ENCODE assay signal across 26 cellular contexts in the genomic region with DNA sequence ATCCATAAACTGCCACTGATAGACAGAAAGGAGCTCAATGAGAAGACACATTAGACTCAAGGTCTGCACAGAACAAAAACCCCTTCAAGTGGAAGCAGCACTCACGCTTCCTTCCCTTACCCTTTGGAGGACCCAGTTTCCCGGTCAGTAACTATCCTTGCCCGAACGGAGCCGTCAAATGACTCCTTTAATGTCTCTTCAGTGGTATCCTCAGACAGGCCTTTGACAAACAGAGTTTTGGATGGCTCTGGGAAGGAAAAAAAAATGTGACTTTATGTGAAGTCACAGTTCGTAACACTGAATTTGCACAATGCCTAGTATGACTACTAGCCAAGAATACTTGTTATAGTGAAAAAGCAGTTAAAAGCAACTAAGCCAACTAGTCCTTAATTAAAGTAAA. TPM values are rescaled to one million over a fixed set of nuclear protein-coding genes. Genes with fewer than 3 reads are reported as not detected.
DNase-seq lines count a peak whose midpoint lies in the region; ATAC-seq and TF ChIP-seq lines count a peak whose summit lies in the region.
"Had no signal": no experiment of that assay in that cellular context is flagged by ENCODE, and none has a peak within 500 bp of the region (broad histone marks: within the 10 kb centered on the region; RNA-seq: fewer than 3 reads in every experiment).

No MANE protein-coding gene starts in this region.

- H3K27ac Mint-ChIP-seq in activated naive CD4-positive, alpha-beta T cell treated with anti-CD3 and anti-CD28 coated beads for 36 hours, result peak overlapping the region; percentile 22
- H3K27ac Mint-ChIP-seq in HFFc6 (peak overlapping the region; percentile 58), neural progenitor cell (no peak overlapping the region)
- peak overlapping the region; percentile 63 for H3K27ac Mint-ChIP-seq in central memory CD8-positive, alpha-beta T cell (ENCODE audit: low read depth)
- H3K27ac Mint-ChIP-seq: activated naive CD8-positive, alpha-beta T cell treated with anti-CD3 and anti-CD28 coated beads, Interleukin-2, amount 10 ng/mL, durations not matched to agents 7 days and 5 days had no signal

- intact Hi-C loops in activated naive CD4-positive, alpha-beta T cell treated with anti-CD3 and anti-CD28 coated beads for 36 hours (cut with micrococcal nuclease), result no loop called here

- no peaks in the 10 kb centered on the region for H3K27me3 Mint-ChIP-seq in activated naive CD4-positive, alpha-beta T cell treated with anti-CD3 and anti-CD28 coated beads for 36 hours (ENCODE audit: low read depth)
- peaks cover 16% of the 10 kb centered on the region for H3K27me3 Mint-ChIP-seq in HFFc6 (ENCODE audit: insufficient read depth)
- no peaks in the 10 kb centered on the region for H3K27me3 Mint-ChIP-seq in central memory CD8-positive, alpha-beta T cell
- H3K27me3 Mint-ChIP-seq in neural progenitor cell (ENCODE audit: insufficient read depth, low read depth), result peaks cover 9% of the 10 kb centered on the region
- H3K27me3 Mint-ChIP-seq: activated naive CD8-positive, alpha-beta T cell treated with anti-CD3 and anti-CD28 coated beads, Interleukin-2, amount 10 ng/mL, durations not matched to agents 7 days and 5 days had no signal

- no peak for DNase-seq in activated naive CD4-positive, alpha-beta T cell treated with anti-CD3 and anti-CD28 coated beads for 36 hours
- no peak for DNase-seq in activated naive CD4-positive, alpha-beta T cell (lab: John Stamatoyannopoulos, UW)
- DNase-seq in HFFc6 (no peak), neural progenitor cell (ENCODE audit: low spot score) (no peak), NCI-H82 (lab: John Stamatoyannopoulos, UW) (no peak), hepatic stellate cell (ENCODE audit: low spot score) (no peak), Kasumi-1 (lab: John Stamatoyannopoulos, UW) (no peak)
- no peak for DNase-seq in central memory CD8-positive, alpha-beta T cell (ENCODE audit: low spot score in 2 of 2)
- DNase-seq: activated CD4-positive, alpha-beta T cell treated with anti-CD3 and anti-CD28 coated beads, Interleukin-2, amount 50 U/mL, for 48 hours; activated naive CD8-positive, alpha-beta T cell treated with anti-CD3 and anti-CD28 coated beads, Interleukin-2, amount 10 ng/mL, durations not matched to agents 7 days and 5 days; activated T-cell treated with anti-CD3 and anti-CD28 coated beads for 4 hours; EL; gastrocnemius medialis; HCEC 1CT; hypothalamus; IMR-90; left ventricle myocardium superior; NCI-H1105; NCI-H1930; NCI-H226; NCI-H748 treated with DMSO at 0.1 percent for 48 hours; stomach; WERI-Rb-1 had no signal

- H3K9me3 ChIP-seq in neural progenitor cell (ENCODE audit: low read depth), result no peaks in the 10 kb centered on the region
- H3K9me3 ChIP-seq: gastrocnemius medialis, right lobe of liver, stomach, tibial nerve had no signal

- H3K4me1 Mint-ChIP-seq in activated naive CD4-positive, alpha-beta T cell treated with anti-CD3 and anti-CD28 coated beads for 36 hours (ENCODE audit: low read depth), result peaks cover 38% of the 10 kb centered on the region
- H3K4me1 Mint-ChIP-seq in HFFc6 (ENCODE audit: low read depth) (peaks cover 21% of the 10 kb centered on the region), neural progenitor cell (peaks cover 31% of the 10 kb centered on the region)
- H3K4me1 Mint-ChIP-seq in central memory CD8-positive, alpha-beta T cell, result peaks cover 34% of the 10 kb centered on the region

- peaks cover 47% of the 10 kb centered on the region for H3K79me2 ChIP-seq in neural progenitor cell (ENCODE audit: low read depth)

- peaks cover 54% of the 10 kb centered on the region for H3K36me3 ChIP-seq in neural progenitor cell

- no peak overlapping the region for H3K4me3 ChIP-seq in neural progenitor cell
- H3K4me3 ChIP-seq: gastrocnemius medialis, right lobe of liver, stomach, tibial nerve had no signal

- no peak for ATAC-seq in central memory CD8-positive, alpha-beta T cell (replicated peaks; ENCODE audit: extremely low read depth, poor library complexity, severe bottlenecking)
- ATAC-seq: gastrocnemius medialis, left ventricle myocardium superior, right lobe of liver, SK-N-SH treated with all-trans-retinoic acid at 6 μM for 48 hours had no signal

- H3K4me1 ChIP-seq in neural progenitor cell, result peaks cover 8% of the 10 kb centered on the region
- H3K4me1 ChIP-seq: gastrocnemius medialis, right lobe of liver had no signal

- H2AFZ ChIP-seq in neural progenitor cell (replicated peaks), result no peak overlapping the region

- TF ChIP-seq CTCF in HFFc6 (IDR thresholded peaks at IDR 0.05) (no peak), neural progenitor cell (IDR thresholded peaks at IDR 0.05) (no peak)

- CTCF ChIA-PET in activated naive CD4-positive, alpha-beta T cell treated with anti-CD3 and anti-CD28 coated beads for 36 hours (lab: Charles Lee), result interaction anchor here (0.6 to 2.1 kb wide), 3 partner anchors 8 to 228 kb away, joined by 3 to 6 read pairs (median 3); a partner anchor contains a TSS

- no peak overlapping the region for H3K4me3 Mint-ChIP-seq in activated naive CD4-positive, alpha-beta T cell treated with anti-CD3 and anti-CD28 coated beads for 36 hours
- H3K4me3 Mint-ChIP-seq in HFFc6, result no peak overlapping the region
- no peak overlapping the region for H3K4me3 Mint-ChIP-seq in central memory CD8-positive, alpha-beta T cell
- H3K4me3 Mint-ChIP-seq in neural progenitor cell, result no peak overlapping the region
- H3K4me3 Mint-ChIP-seq: activated naive CD8-positive, alpha-beta T cell treated with anti-CD3 and anti-CD28 coated beads, Interleukin-2, amount 10 ng/mL, durations not matched to agents 7 days and 5 days had no signal

- peak overlapping the region; percentile 16 for H3K27ac ChIP-seq in neural progenitor cell
- H3K27ac ChIP-seq: right lobe of liver, stomach, tibial nerve, WERI-Rb-1 had no signal

- peaks cover 75% of the 10 kb centered on the region for H4K20me1 ChIP-seq in neural progenitor cell (ENCODE audit: low read depth)

- peaks cover 95% of the 10 kb centered on the region for H3F3A ChIP-seq in neural progenitor cell (ENCODE audit: low read depth)

- H3K36me3 Mint-ChIP-seq in activated naive CD4-positive, alpha-beta T cell treated with anti-CD3 and anti-CD28 coated beads for 36 hours (ENCODE audit: low read depth), result peaks cover 62% of the 10 kb centered on the region
- peaks cover 65% of the 10 kb centered on the region for H3K36me3 Mint-ChIP-seq in HFFc6 (ENCODE audit: low read depth)
- H3K36me3 Mint-ChIP-seq in central memory CD8-positive, alpha-beta T cell (ENCODE audit: insufficient read depth), result peaks cover 88% of the 10 kb centered on the region
- peaks cover 59% of the 10 kb centered on the region for H3K36me3 Mint-ChIP-seq in neural progenitor cell

- no peak overlapping the region for H3K9ac ChIP-seq in neural progenitor cell

- H3K9me3 Mint-ChIP-seq in activated naive CD4-positive, alpha-beta T cell treated with anti-CD3 and anti-CD28 coated beads for 36 hours, result no peaks in the 10 kb centered on the region
- H3K9me3 Mint-ChIP-seq in HFFc6 (no peaks in the 10 kb centered on the region), neural progenitor cell (no peaks in the 10 kb centered on the region)
- no peaks in the 10 kb centered on the region for H3K9me3 Mint-ChIP-seq in central memory CD8-positive, alpha-beta T cell
- H3K9me3 Mint-ChIP-seq: activated naive CD8-positive, alpha-beta T cell treated with anti-CD3 and anti-CD28 coated beads, Interleukin-2, amount 10 ng/mL, durations not matched to agents 7 days and 5 days had no signal

- no peaks in the 10 kb centered on the region for H3K27me3 ChIP-seq in neural progenitor cell
- H3K27me3 ChIP-seq: gastrocnemius medialis, right lobe of liver, stomach, tibial nerve had no signal

- no peak overlapping the region for H3K4me2 ChIP-seq in neural progenitor cell

RNA-seq across cellular contexts. Expression of a gene that starts 8.4 kb away (rescaled TPM):
- total RNA-seq in activated naive CD4-positive, alpha-beta T cell treated with anti-CD3 and anti-CD28 coated beads for 36 hours, result 100 to 1,000 TPM; 908 to 911 TPM
- 100 to 1,000 TPM; 503 to 649 (median 589) TPM for total RNA-seq in HFFc6 (2021; fragmentation: NEBNext Ultra II Directional; extraction: Animal tissue kit (Norgen Biotek cat#: 25700))
- total RNA-seq in neural progenitor cell (ENCODE audit: low replicate concordance), result 257 and 354 TPM in 2 replicates
